21 cellular contexts compared by ENCODE assay signal in genomic region chr7:48680996-48681395, GRCh38.
"Had no signal": no experiment of that assay in that cellular context is flagged by ENCODE, and none has a peak within 500 bp of the region (broad histone marks: within the 10 kb centered on the region; RNA-seq: fewer than 3 reads in every experiment).

No MANE protein-coding gene starts in this region.

- H3K9ac ChIP-seq: parathyroid adenoma had no signal

- H2AFZ ChIP-seq: parathyroid adenoma had no signal

- H3K9me3 ChIP-seq: lower lobe of right lung had no signal

- DNase-seq: activated CD4-positive, alpha-beta memory T cell treated with anti-CD3 and anti-CD28 coated beads, Interleukin-2, amount 10 ng/mL, durations not matched to agents 7 days and 5 days; activated CD4-positive, alpha-beta T cell treated with anti-CD3 and anti-CD28 coated beads for 4 hours; activated effector memory CD4-positive, alpha-beta T cell treated with Interleukin-2 at 50 U/mL for 16 hours; activated naive CD4-positive, alpha-beta T cell treated with anti-CD3 and anti-CD28 coated beads, Interleukin-2, amount 50 U/mL, for 16 hours; activated T-cell treated with anti-CD3 and anti-CD28 coated beads, Interleukin-2, amount 50 U/mL, for 24 hours; cortex of kidney; effector CD8-positive, alpha-beta T cell; foreskin melanocyte; head of caudate nucleus; immature natural killer cell; left colon; lower lobe of right lung; stimulated activated CD4-positive, alpha-beta T cell treated with anti-CD3 and anti-CD28 coated beads, Interleukin-4, amount 100 ng/mL, for 24 hours; stimulated activated naive CD4-positive, alpha-beta T cell treated with Interleukin-2 at 50 U/mL for 16 hours; substantia nigra; T-helper 2 cell had no signal

- H3K27ac ChIP-seq: lower lobe of right lung, parathyroid adenoma, skin epidermis had no signal

- H3K4me1 Mint-ChIP-seq: activated CD4-positive, alpha-beta memory T cell treated with anti-CD3 and anti-CD28 coated beads, Interleukin-2, amount 10 ng/mL, durations not matched to agents 7 days and 5 days; central memory CD8-positive, alpha-beta T cell; immature natural killer cell; WTC11 had no signal

- H3K27ac Mint-ChIP-seq: activated CD4-positive, alpha-beta memory T cell treated with anti-CD3 and anti-CD28 coated beads, Interleukin-2, amount 10 ng/mL, durations not matched to agents 7 days and 5 days; activated T-cell treated with anti-CD3 and anti-CD28 coated beads, Interleukin-2, amount 50 U/mL, for 24 hours; immature natural killer cell; WTC11 had no signal

- H3K4me3 ChIP-seq: lower lobe of right lung, skin epidermis had no signal

- H3K27me3 Mint-ChIP-seq: activated CD4-positive, alpha-beta memory T cell treated with anti-CD3 and anti-CD28 coated beads, Interleukin-2, amount 10 ng/mL, durations not matched to agents 7 days and 5 days; activated T-cell treated with anti-CD3 and anti-CD28 coated beads, Interleukin-2, amount 50 U/mL, for 24 hours; central memory CD8-positive, alpha-beta T cell had no signal

- FAIRE-seq: endothelial cell of umbilical vein had no signal

- H3K79me2 ChIP-seq: parathyroid adenoma had no signal

- H3K36me3 Mint-ChIP-seq: immature natural killer cell had no signal

- ATAC-seq: left colon, lower lobe of right lung, WTC11 had no signal

- H3K9me3 Mint-ChIP-seq: activated CD4-positive, alpha-beta memory T cell treated with anti-CD3 and anti-CD28 coated beads, Interleukin-2, amount 10 ng/mL, durations not matched to agents 7 days and 5 days had no signal

- H3K4me1 ChIP-seq: lower lobe of right lung, parathyroid adenoma had no signal

- H3K4me3 Mint-ChIP-seq: activated CD4-positive, alpha-beta memory T cell treated with anti-CD3 and anti-CD28 coated beads, Interleukin-2, amount 10 ng/mL, durations not matched to agents 7 days and 5 days; activated T-cell treated with anti-CD3 and anti-CD28 coated beads, Interleukin-2, amount 50 U/mL, for 24 hours; central memory CD8-positive, alpha-beta T cell; immature natural killer cell; WTC11 had no signal

- H3K36me3 ChIP-seq: lower lobe of right lung had no signal
